In the genomic region with DNA sequence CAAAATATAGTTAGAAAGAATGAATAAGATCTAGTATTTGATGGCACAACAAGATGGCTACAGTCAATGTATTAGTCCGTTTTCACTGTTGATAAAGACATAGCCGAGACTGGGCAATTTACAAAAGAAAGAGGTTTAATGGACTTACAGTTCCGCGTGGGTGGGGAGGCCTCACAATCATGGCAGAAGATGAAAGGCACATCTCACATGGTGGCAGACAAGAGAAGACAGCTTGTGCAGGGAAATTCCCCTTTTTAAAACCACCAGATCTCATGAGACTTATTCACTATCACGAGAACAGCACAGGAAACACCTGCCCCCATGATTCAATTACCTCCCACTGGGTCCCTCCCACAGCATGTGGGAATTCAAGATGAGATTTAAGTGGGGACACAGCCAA, we compare ENCODE assay signal across 14 cellular contexts. TPM values are rescaled to one million over a fixed set of nuclear protein-coding genes. Genes with fewer than 3 reads are reported as not detected.
"Had no signal": no experiment of that assay in that cellular context is flagged by ENCODE, and none has a peak within 500 bp of the region (broad histone marks: within the 10 kb centered on the region; RNA-seq: fewer than 3 reads in every experiment).

No MANE protein-coding gene starts in this region.

RNA-seq across cellular contexts. Expression of a gene that starts 10.4 kb away (rescaled TPM):
- total RNA-seq: activated CD4-positive, alpha-beta memory T cell treated with anti-CD3 and anti-CD28 coated beads, Interleukin-2, amount 10 ng/mL, durations not matched to agents 7 days and 5 days; activated CD8-positive, alpha-beta memory T cell treated with anti-CD3 and anti-CD28 coated beads for 36 hours; activated naive CD8-positive, alpha-beta T cell treated with anti-CD3 and anti-CD28 coated beads for 36 hours; activated T-cell treated with anti-CD3 and anti-CD28 coated beads, Interleukin-2, amount 50 U/mL, for 72 hours; activated T-helper 2 cell treated with anti-CD3 and anti-CD28 coated beads, Interferon-gamma antibody, Interleukin-2, Interleukin-4, amounts not matched to agents 10 μg/mL and 5 μg/mL and 100 μg/mL, durations not matched to agents 14 hours and 24 hours and 36 hours; aorta; chondrocyte; MCF 10A; PC-3; Peyer's patch; SJSA1; T-cell; T-helper 17 cell; WTC11 had no signal
- polyA plus RNA-seq: aorta had no signal

RNA-seq across cellular contexts. Expression of a gene that starts 12.9 kb away (rescaled TPM):
- total RNA-seq: MCF 10A had no signal
